ENCODE assay signal across 8 cellular contexts in genomic region chr12:112418248-112418595, GRCh38. TPM values are rescaled to one million over a fixed set of nuclear protein-coding genes. Genes with fewer than 3 reads are reported as not detected.
DNase-seq lines count a peak whose midpoint lies in the region; ATAC-seq and TF ChIP-seq lines count a peak whose summit lies in the region.

No MANE protein-coding gene starts in this region.

- no peaks in the 10 kb centered on the region for H3K9me3 Mint-ChIP-seq in activated T-cell treated with anti-CD3 and anti-CD28 coated beads, Interleukin-2, amount 50 U/mL, for 72 hours

- H3K4me3 ChIP-seq in iPS-18c (ENCODE audit: insufficient read depth, low read depth, low read length), result peak overlapping the region; percentile 98
- H3K4me3 ChIP-seq in suprapubic skin, result peak overlapping the region; percentile 98

- H3K4me3 Mint-ChIP-seq in activated T-cell treated with anti-CD3 and anti-CD28 coated beads, Interleukin-2, amount 50 U/mL, for 72 hours, result peak overlapping the region; percentile 95 to 97

- H3K36me3 ChIP-seq in suprapubic skin, result no peaks in the 10 kb centered on the region

- no peak for TF ChIP-seq CTCF in suprapubic skin (IDR thresholded peaks at IDR 0.05)

- no peak for TF ChIP-seq EP300 in suprapubic skin (IDR thresholded peaks at IDR 0.05)

- no peak for TF ChIP-seq POLR2A in suprapubic skin (IDR thresholded peaks at IDR 0.05)

- 6% methylated on average over 21 of the region's 21 CpGs for WGBS in suprapubic skin

- H3K9me3 ChIP-seq in iPS-18c (ENCODE audit: control insufficient read depth, insufficient read depth, low read length) (no peaks in the 10 kb centered on the region), suprapubic skin (no peaks in the 10 kb centered on the region)

- H3K27ac Mint-ChIP-seq in activated T-cell treated with anti-CD3 and anti-CD28 coated beads, Interleukin-2, amount 50 U/mL, for 72 hours, result peak overlapping the region; percentile 94

- H3K4me1 Mint-ChIP-seq in activated T-cell treated with anti-CD3 and anti-CD28 coated beads, Interleukin-2, amount 50 U/mL, for 72 hours (ENCODE audit: low read depth), result peaks cover 35% of the 10 kb centered on the region

- H3K36me3 Mint-ChIP-seq in activated T-cell treated with anti-CD3 and anti-CD28 coated beads, Interleukin-2, amount 50 U/mL, for 72 hours (ENCODE audit: insufficient read depth in 2 of 2), result peaks cover 2 to 9% of the 10 kb centered on the region in 2 donors

- peaks cover 46% of the 10 kb centered on the region for H3K4me1 ChIP-seq in suprapubic skin

- DNase-seq in activated CD4-positive, alpha-beta T cell treated with anti-CD3 and anti-CD28 coated beads for 48 hours, result peak; percentile 33
- no peak for DNase-seq in activated CD4-positive, alpha-beta T cell treated with anti-CD3 and anti-CD28 coated beads for 4 hours
- no peak for DNase-seq in activated T-cell treated with anti-CD3 and anti-CD28 coated beads, Interleukin-2, amount 50 U/mL, for 72 hours
- DNase-seq in suprapubic skin (ENCODE audit: low spot score in 2 of 2), result no peak
- no peak for DNase-seq in kidney glomerular epithelial cell (lab: John Stamatoyannopoulos, UW)
- DNase-seq in NCI-H1436 treated with DMSO at 0.1 percent for 48 hours (lab: John Stamatoyannopoulos, UW), result no peak

- no peak for ATAC-seq in activated T-cell treated with anti-CD3 and anti-CD28 coated beads, Interleukin-2, amount 50 U/mL, for 72 hours (replicated peaks in 1 of 2)
- no peak for ATAC-seq in GM21529 (IDR thresholded peaks at IDR 0.05; ENCODE audit: unreplicated experiment)

- H3K27me3 ChIP-seq in suprapubic skin, result no peaks in the 10 kb centered on the region

- H3K27ac ChIP-seq in suprapubic skin, result peak overlapping the region; percentile 97

- H3K27me3 Mint-ChIP-seq in activated T-cell treated with anti-CD3 and anti-CD28 coated beads, Interleukin-2, amount 50 U/mL, for 72 hours (ENCODE audit: low read depth), result no peaks in the 10 kb centered on the region

RNA-seq across cellular contexts. Expression of gene PTPN11, which starts 0.5 kb away (rescaled TPM):
- total RNA-seq in activated T-cell treated with anti-CD3 and anti-CD28 coated beads, Interleukin-2, amount 50 U/mL, for 72 hours, result 10 to 100 TPM; 92.4 to 93.7 TPM
- 10 to 100 TPM; 56.6 to 70.7 (median 65.3) TPM for total RNA-seq in suprapubic skin

RNA-seq across cellular contexts. Expression of gene RPL6, which starts 8.8 kb away (rescaled TPM):
- 1,000 to 10,000 TPM; 1,335 to 1,400 TPM for total RNA-seq in activated T-cell treated with anti-CD3 and anti-CD28 coated beads, Interleukin-2, amount 50 U/mL, for 72 hours
- total RNA-seq in suprapubic skin, result 1,000 to 10,000 TPM; 1,161 to 1,752 (median 1,687) TPM

RNA-seq across cellular contexts. Expression of gene HECTD4, which starts 36.0 kb away (rescaled TPM):
- total RNA-seq in activated T-cell treated with anti-CD3 and anti-CD28 coated beads, Interleukin-2, amount 50 U/mL, for 72 hours, result 10 to 100 TPM; 39.6 to 43.3 TPM
- 100 to 1,000 TPM in 1 of 4 donors, 10 to 100 TPM in 3; 53.7 to 168 (median 62.9) TPM for total RNA-seq in suprapubic skin
